In the genomic region with DNA sequence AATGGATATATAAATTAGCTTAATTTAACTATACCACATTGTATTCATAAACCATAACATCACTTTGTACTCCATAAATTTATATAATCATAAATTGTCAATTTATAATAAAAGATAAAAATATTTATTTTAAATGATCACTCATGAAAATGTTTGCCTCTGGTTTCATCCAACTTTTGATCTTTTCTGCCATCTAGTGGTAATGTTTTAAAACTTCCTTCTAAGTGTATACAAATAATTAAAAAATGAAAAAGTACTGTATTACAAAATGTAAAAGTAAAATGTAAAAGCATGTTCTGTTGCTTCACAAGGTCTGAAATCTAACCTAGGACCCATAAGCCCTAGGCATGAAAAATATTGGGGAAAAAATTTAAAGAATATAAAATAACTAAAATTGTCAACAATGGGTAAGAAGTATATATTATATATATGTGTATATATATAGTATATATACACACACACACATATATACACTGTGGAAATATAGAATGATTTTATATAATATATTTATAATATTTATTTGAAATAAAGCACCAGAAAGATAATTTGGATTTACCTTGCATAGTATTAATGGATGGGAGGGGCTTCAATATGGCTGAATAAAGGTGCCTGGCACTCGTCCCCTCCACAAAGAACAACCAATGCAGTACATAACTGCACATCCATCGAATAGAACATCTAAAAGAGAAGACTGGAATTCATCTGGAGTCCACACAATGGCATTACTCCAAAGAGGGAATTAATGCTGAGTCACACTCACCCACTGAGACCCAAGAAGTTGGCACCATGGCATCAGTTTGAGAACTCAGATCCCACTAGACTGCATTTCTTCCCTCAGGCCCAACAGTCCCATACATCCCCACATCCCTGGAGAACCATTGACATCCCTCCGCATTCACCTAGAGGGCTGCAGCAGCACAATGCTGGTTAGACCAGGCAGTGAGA, we compare ENCODE assay signal across 1 cellular context.
TF ChIP-seq lines count a peak whose summit lies in the region.

No MANE protein-coding gene starts in this region.

TF ChIP-seq in H1, 55 proteins besides CTCF, POLR2A, EP300 and RAD21 (continued from another document):
- no peak for TF ChIP-seq YY1 (IDR thresholded peaks at IDR 0.05; ENCODE audit: low read depth, low read length)
